Comparison of ENCODE assay signal across 1 cellular context in the genomic region with DNA sequence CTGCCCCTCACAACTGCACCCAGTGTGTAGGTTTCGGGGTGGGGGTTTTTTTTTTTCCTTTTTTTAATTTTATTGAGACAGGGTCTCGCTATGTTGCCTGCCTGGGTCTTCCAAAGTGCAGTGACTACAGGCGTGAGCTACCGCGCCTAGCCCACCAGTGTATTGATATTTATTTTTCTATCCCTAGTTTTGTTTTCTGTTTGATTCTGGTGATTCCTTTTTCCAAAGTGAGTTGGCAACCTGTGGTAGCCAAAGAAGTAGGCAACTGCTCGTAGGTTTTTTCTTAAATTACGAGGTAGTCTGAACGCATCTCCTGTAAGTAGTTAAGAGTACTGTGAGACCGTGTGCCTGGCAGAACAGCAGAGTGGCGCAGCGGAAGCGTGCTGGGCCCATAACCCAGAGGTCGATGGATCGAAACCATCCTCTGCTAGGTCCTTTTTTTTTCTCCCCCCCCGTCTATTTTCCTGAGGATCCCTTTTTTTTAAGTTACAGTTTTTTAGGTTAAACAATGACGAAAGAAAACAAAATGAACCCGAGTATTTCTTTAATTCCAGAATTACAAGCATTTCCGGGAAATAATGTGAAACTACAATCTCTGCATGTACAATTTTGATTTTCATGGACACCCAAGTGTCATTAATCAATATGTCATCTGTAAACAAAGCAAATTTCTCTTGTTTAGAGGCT.
A peak's percentile ranks its signal among the peaks of the same experiment; 100 is the strongest.
TF ChIP-seq lines count a peak whose summit lies in the region.

No MANE protein-coding gene starts in this region.

TF ChIP-seq in GM12878, 131 proteins besides CTCF, POLR2A, EP300 and RAD21 (continued from another document):
- TF ChIP-seq CHD1 (IDR thresholded peaks at IDR 0.05; ENCODE audit: low read depth, low read length) (no peak), RELB (IDR thresholded peaks at IDR 0.05; ENCODE audit: low read depth) (no peak), SMC3 (IDR thresholded peaks at IDR 0.05; ENCODE audit: borderline replicate concordance, low read length) (no peak), CBFB (IDR thresholded peaks at IDR 0.05; ENCODE audit: low read depth) (peak; percentile 50; the same call in 1 of the 2 replicates), CUX1 (IDR thresholded peaks at IDR 0.05; ENCODE audit: insufficient replicate concordance, low read depth, low read length) (no peak), RUNX3 (IDR thresholded peaks at IDR 0.05; ENCODE audit: low read length) (peak; percentile 50), RCOR1 (conservative IDR thresholded peaks at IDR 0.05; ENCODE audit: low read depth, low read length) (no peak)
